In the genomic region with DNA sequence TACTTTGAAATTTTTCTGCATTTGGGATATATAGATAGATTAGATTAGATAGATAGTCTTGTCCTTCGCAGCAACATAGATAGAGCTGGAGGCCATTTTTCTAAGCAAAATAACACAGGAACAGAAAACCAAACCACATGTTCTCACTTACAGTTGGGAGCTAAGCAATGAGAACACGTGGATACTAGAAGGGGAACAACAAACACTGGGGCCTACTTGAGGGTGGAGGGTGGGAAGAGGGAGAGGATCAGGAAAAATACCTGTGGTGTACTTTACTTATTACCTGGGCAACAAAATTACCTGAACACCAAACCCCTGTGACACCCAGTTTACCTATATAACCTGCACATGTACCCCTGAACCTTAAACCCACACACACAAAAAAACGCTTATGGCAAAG, we compare ENCODE assay signal across 27 cellular contexts. TPM values are rescaled to one million over a fixed set of nuclear protein-coding genes. Genes with fewer than 3 reads are reported as not detected.
DNase-seq lines count a peak whose midpoint lies in the region; ATAC-seq, FAIRE-seq and TF ChIP-seq lines count a peak whose summit lies in the region.
"Had no signal": no experiment of that assay in that cellular context is flagged by ENCODE, and none has a peak within 500 bp of the region (broad histone marks: within the 10 kb centered on the region; RNA-seq: fewer than 3 reads in every experiment).

No MANE protein-coding gene starts in this region.

- TF ChIP-seq CTCF in GM23338 (conservative IDR thresholded peaks at IDR 0.05; ENCODE audit: low read depth in 2 of 2), result no peak

- H3K36me3 ChIP-seq in GM23338 (ENCODE audit: insufficient read depth), result peaks cover 39% of the 10 kb centered on the region; the same call in 1 of the 2 replicates

- H3K4me3 Mint-ChIP-seq in activated CD4-positive, alpha-beta T cell treated with anti-CD3 and anti-CD28 coated beads, Interleukin-2, amount 10 ng/mL, durations not matched to agents 24 days and 14 days, result no peak overlapping the region
- H3K4me3 Mint-ChIP-seq in activated CD4-positive, alpha-beta T cell treated with anti-CD3 and anti-CD28 coated beads for 36 hours, result no peak overlapping the region
- no peak overlapping the region for H3K4me3 Mint-ChIP-seq in GM23338
- no peak overlapping the region for H3K4me3 Mint-ChIP-seq in immature natural killer cell
- no peak overlapping the region for H3K4me3 Mint-ChIP-seq in stimulated activated effector memory CD8-positive, alpha-beta T cell treated with anti-CD3 and anti-CD28 coated beads, Interleukin-12 subunit alpha, Interleukin-12 subunit beta, amount 100 ng/mL, for 72 hours
- H3K4me3 Mint-ChIP-seq: CD4-positive, alpha-beta memory T cell had no signal

- no peaks in the 10 kb centered on the region for H3K27me3 Mint-ChIP-seq in activated CD4-positive, alpha-beta T cell treated with anti-CD3 and anti-CD28 coated beads, Interleukin-2, amount 10 ng/mL, durations not matched to agents 24 days and 14 days
- no peaks in the 10 kb centered on the region for H3K27me3 Mint-ChIP-seq in activated CD4-positive, alpha-beta T cell treated with anti-CD3 and anti-CD28 coated beads for 36 hours
- H3K27me3 Mint-ChIP-seq in GM23338 (ENCODE audit: insufficient read depth, low read depth, poor library complexity), result no peaks in the 10 kb centered on the region
- no peaks in the 10 kb centered on the region for H3K27me3 Mint-ChIP-seq in immature natural killer cell (ENCODE audit: low read depth in 3 of 3)
- H3K27me3 Mint-ChIP-seq: CD4-positive, alpha-beta memory T cell had no signal

- H3K9me3 Mint-ChIP-seq in activated CD4-positive, alpha-beta T cell treated with anti-CD3 and anti-CD28 coated beads, Interleukin-2, amount 10 ng/mL, durations not matched to agents 24 days and 14 days, result no peaks in the 10 kb centered on the region
- no peaks in the 10 kb centered on the region for H3K9me3 Mint-ChIP-seq in activated CD4-positive, alpha-beta T cell treated with anti-CD3 and anti-CD28 coated beads for 36 hours (ENCODE audit: low read depth)
- no peaks in the 10 kb centered on the region for H3K9me3 Mint-ChIP-seq in GM23338
- H3K9me3 Mint-ChIP-seq in immature natural killer cell, result no peaks in the 10 kb centered on the region
- no peaks in the 10 kb centered on the region for H3K9me3 Mint-ChIP-seq in stimulated activated effector memory CD8-positive, alpha-beta T cell treated with anti-CD3 and anti-CD28 coated beads, Interleukin-12 subunit alpha, Interleukin-12 subunit beta, amount 100 ng/mL, for 72 hours
- H3K9me3 Mint-ChIP-seq: CD4-positive, alpha-beta memory T cell had no signal

- H3F3A ChIP-seq in GM23338 (replicated peaks; ENCODE audit: low read depth), result no peaks in the 10 kb centered on the region

- H3K27me3 ChIP-seq in GM23338 (ENCODE audit: insufficient read depth), result no peaks in the 10 kb centered on the region
- H3K27me3 ChIP-seq: BLaER1 had no signal

- TF ChIP-seq POLR2A in GM12891 (IDR thresholded peaks at IDR 0.05; ENCODE audit: low read depth, low read length), result no peak

- peaks cover 77% of the 10 kb centered on the region for H3K36me3 Mint-ChIP-seq in activated CD4-positive, alpha-beta T cell treated with anti-CD3 and anti-CD28 coated beads, Interleukin-2, amount 10 ng/mL, durations not matched to agents 24 days and 14 days (ENCODE audit: low read depth)
- peaks cover 72% of the 10 kb centered on the region for H3K36me3 Mint-ChIP-seq in activated CD4-positive, alpha-beta T cell treated with anti-CD3 and anti-CD28 coated beads for 36 hours (ENCODE audit: low read depth)
- H3K36me3 Mint-ChIP-seq in GM23338 (ENCODE audit: low read depth), result peaks cover 84% of the 10 kb centered on the region
- H3K36me3 Mint-ChIP-seq in immature natural killer cell, result peaks cover 28 to 87% (median 51%) of the 10 kb centered on the region in 3 donors
- H3K36me3 Mint-ChIP-seq in stimulated activated effector memory CD8-positive, alpha-beta T cell treated with anti-CD3 and anti-CD28 coated beads, Interleukin-12 subunit alpha, Interleukin-12 subunit beta, amount 100 ng/mL, for 72 hours, result peaks cover 99% of the 10 kb centered on the region

- peaks cover 31% of the 10 kb centered on the region; the same call in 1 of the 2 replicates for H3K4me1 ChIP-seq in GM23338 (ENCODE audit: insufficient read depth)
- H3K4me1 ChIP-seq: BLaER1, Caco-2 had no signal

- POLR2A ChIA-PET in activated CD4-positive, alpha-beta T cell treated with anti-CD3 and anti-CD28 coated beads for 36 hours (lab: Charles Lee), result no interaction called here

- peak overlapping the region; percentile 5; the same call in 1 of the 2 replicates for H3K4me2 ChIP-seq in GM23338
- H3K4me2 ChIP-seq: BLaER1, KMS-11 had no signal

- H3K4me3 ChIP-seq in GM23338, result no peak overlapping the region
- H3K4me3 ChIP-seq: BLaER1, GM12878, GM23248 had no signal

- no peak for FAIRE-seq in GM12891 (lab: Jason Lieb, UNC)
- FAIRE-seq: GM12878 had no signal

- H3K4me1 Mint-ChIP-seq in activated CD4-positive, alpha-beta T cell treated with anti-CD3 and anti-CD28 coated beads, Interleukin-2, amount 10 ng/mL, durations not matched to agents 24 days and 14 days, result peaks cover 15% of the 10 kb centered on the region
- H3K4me1 Mint-ChIP-seq in activated CD4-positive, alpha-beta T cell treated with anti-CD3 and anti-CD28 coated beads for 36 hours, result peaks cover 7% of the 10 kb centered on the region
- H3K4me1 Mint-ChIP-seq in GM23338 (peaks cover 22% of the 10 kb centered on the region; the same call in 2 of the 3 replicates), immature natural killer cell (peaks cover 29 to 78% of the 10 kb centered on the region in 2 donors)
- peaks cover 10% of the 10 kb centered on the region for H3K4me1 Mint-ChIP-seq in stimulated activated effector memory CD8-positive, alpha-beta T cell treated with anti-CD3 and anti-CD28 coated beads, Interleukin-12 subunit alpha, Interleukin-12 subunit beta, amount 100 ng/mL, for 72 hours

- no peaks in the 10 kb centered on the region for H4K20me1 ChIP-seq in GM23338 (replicated peaks; ENCODE audit: insufficient read depth)

- H3K9me2 ChIP-seq in GM23338 (ENCODE audit: insufficient read depth), result no peaks in the 10 kb centered on the region

- H3K79me2 ChIP-seq in GM23338 (replicated peaks; ENCODE audit: insufficient read depth), result peaks cover 2% of the 10 kb centered on the region

- intact Hi-C loops in activated CD4-positive, alpha-beta T cell treated with anti-CD3 and anti-CD28 coated beads, Interleukin-2, amount 10 ng/mL, durations not matched to agents 24 days and 14 days (cut with micrococcal nuclease), result no loop called here
- intact Hi-C loops in activated CD4-positive, alpha-beta T cell treated with anti-CD3 and anti-CD28 coated beads for 36 hours (cut with DNase I, micrococcal nuclease), result no loop called here

- no peak for ATAC-seq in activated CD4-positive, alpha-beta T cell treated with anti-CD3 and anti-CD28 coated beads for 36 hours
- ATAC-seq in GM23338, result no peak
- ATAC-seq in stimulated activated effector memory CD8-positive, alpha-beta T cell treated with anti-CD3 and anti-CD28 coated beads, Interleukin-12 subunit alpha, Interleukin-12 subunit beta, amount 100 ng/mL, for 72 hours, result no peak
- ATAC-seq: GM12878 had no signal

- DNase-seq in activated CD4-positive, alpha-beta T cell treated with anti-CD3 and anti-CD28 coated beads, Interleukin-2, amount 10 ng/mL, durations not matched to agents 24 days and 14 days, result no peak
- DNase-seq in activated CD4-positive, alpha-beta T cell treated with anti-CD3 and anti-CD28 coated beads for 36 hours, result no peak
- DNase-seq in GM23338 (ENCODE audit: low spot score), result no peak
- DNase-seq in immature natural killer cell, result no peak
- no peak for DNase-seq in stimulated activated effector memory CD8-positive, alpha-beta T cell treated with anti-CD3 and anti-CD28 coated beads, Interleukin-12 subunit alpha, Interleukin-12 subunit beta, amount 100 ng/mL, for 72 hours (ENCODE audit: low spot score in 2 of 2)
- DNase-seq in NCI-H774 (lab: John Stamatoyannopoulos, UW), result no peak
- DNase-seq in hepatic stellate cell (ENCODE audit: low spot score), result no peak
- DNase-seq in GM12891 (ENCODE audit: insufficient read length, low spot score), result no peak
- DNase-seq: ACHN; Caco-2; CD4-positive, alpha-beta memory T cell; DND-41; GM23248; HCEC 1CT; IMR-90; NCI-H1092 treated with DMSO at 0.1 percent for 48 hours; NCI-H1436 treated with DMSO at 0.1 percent for 48 hours; NCI-H1930; NCI-H2227 treated with DMSO at 0.1 percent for 48 hours; NCI-H510A; NK-92 treated with Interleukin-12 subunit alpha and Interleukin-12 subunit beta, amount 100 ng/mL, for 24 hours; SHP77 treated with DMSO at 0.1 percent for 48 hours had no signal

- CTCF ChIA-PET in activated CD4-positive, alpha-beta T cell treated with anti-CD3 and anti-CD28 coated beads for 36 hours (lab: Charles Lee), result interaction anchor here (1.2 kb wide), 1 partner anchor 87 kb away, joined by 3 read pairs; no protein-coding TSS in a partner anchor

- H3K27ac Mint-ChIP-seq in activated CD4-positive, alpha-beta T cell treated with anti-CD3 and anti-CD28 coated beads, Interleukin-2, amount 10 ng/mL, durations not matched to agents 24 days and 14 days, result peak overlapping the region; percentile 26
- H3K27ac Mint-ChIP-seq in activated CD4-positive, alpha-beta T cell treated with anti-CD3 and anti-CD28 coated beads for 36 hours, result no peak overlapping the region
- H3K27ac Mint-ChIP-seq in GM23338 (peak overlapping the region; percentile 53; the same call in 1 of the 2 replicates), immature natural killer cell (peak overlapping the region; percentile 67 to 85 (median 78))
- peak overlapping the region; percentile 74 for H3K27ac Mint-ChIP-seq in stimulated activated effector memory CD8-positive, alpha-beta T cell treated with anti-CD3 and anti-CD28 coated beads, Interleukin-12 subunit alpha, Interleukin-12 subunit beta, amount 100 ng/mL, for 72 hours

- no peak overlapping the region for H2AFZ ChIP-seq in GM23338
- H2AFZ ChIP-seq: GM23248 had no signal

- no peak overlapping the region for H3K27ac ChIP-seq in GM23338 (ENCODE audit: low read depth)
- H3K27ac ChIP-seq: 22Rv1, BLaER1, GM23248, KMS-11, RWPE1 had no signal

TF ChIP-seq in GM12891, 5 proteins besides CTCF, POLR2A, EP300 and RAD21:
- TF ChIP-seq PAX5 (IDR thresholded peaks at IDR 0.05; ENCODE audit: insufficient read depth, low read length, severe bottlenecking) (no peak), SPI1 (IDR thresholded peaks at IDR 0.05; ENCODE audit: low read depth, low read length) (no peak), POLR2AphosphoS5 (IDR thresholded peaks at IDR 0.05; ENCODE audit: low read depth, low read length) (no peak), POU2F2 (IDR thresholded peaks at IDR 0.05; ENCODE audit: low read depth, low read length) (no peak), TAF1 (IDR thresholded peaks at IDR 0.05; ENCODE audit: low read depth, low read length) (no peak)

RNA-seq across cellular contexts. Expression of gene PRKAR1A, which starts 14.3 kb away (rescaled TPM):
- total RNA-seq in activated CD4-positive, alpha-beta T cell treated with anti-CD3 and anti-CD28 coated beads, Interleukin-2, amount 10 ng/mL, durations not matched to agents 24 days and 14 days, result 194 and 207 TPM in 2 replicates
- 100 to 1,000 TPM; 165 to 167 TPM for total RNA-seq in activated CD4-positive, alpha-beta T cell treated with anti-CD3 and anti-CD28 coated beads for 36 hours
- 100 and 106 TPM in 2 replicates for total RNA-seq in GM23338 (2014; rRNA removed; shearing (Covaris generic))
- 67.0 and 90.1 TPM in 2 replicates for polyA plus RNA-seq in GM23338 (2016; fragmentation: Nextera tagmentation; extraction: Ambion mirVana)
- 100 to 1,000 TPM; 275 to 458 (median 320) TPM for polyA plus RNA-seq in immature natural killer cell
- 75.4 TPM for polyA plus RNA-seq in GM12891 (2012; ENCODE audit: low read depth, missing spikeins)
